8 cellular contexts compared by ENCODE assay signal in genomic region chrX:1468250-1468772, GRCh38. TPM values are rescaled to one million over a fixed set of nuclear protein-coding genes. Genes with fewer than 3 reads are reported as not detected.
A peak's percentile ranks its signal among the peaks of the same experiment; 100 is the strongest.
DNase-seq lines count a peak whose midpoint lies in the region; ATAC-seq, FAIRE-seq and TF ChIP-seq lines count a peak whose summit lies in the region.

No MANE protein-coding gene starts in this region.

- no peaks in the 10 kb centered on the region for H3K36me3 ChIP-seq in brain microvascular endothelial cell (replicated peaks)

- H3K4me1 Mint-ChIP-seq in activated CD8-positive, alpha-beta T cell treated with anti-CD3 and anti-CD28 coated beads for 36 hours (ENCODE audit: low read depth), result peaks cover 82% of the 10 kb centered on the region

- no peaks in the 10 kb centered on the region for H3K27me3 Mint-ChIP-seq in activated CD8-positive, alpha-beta T cell treated with anti-CD3 and anti-CD28 coated beads for 36 hours

- peak; percentile 55 for ATAC-seq in activated CD8-positive, alpha-beta T cell treated with anti-CD3 and anti-CD28 coated beads for 36 hours
- ATAC-seq in esophagus mucosa, result peak; percentile 37
- no peak for ATAC-seq in omental fat pad (ENCODE audit: low FRiP score)

- CTCF ChIA-PET in activated CD8-positive, alpha-beta T cell treated with anti-CD3 and anti-CD28 coated beads for 36 hours (lab: Charles Lee), result no interaction called here

- TF ChIP-seq POLR2A in H54 (IDR thresholded peaks at IDR 0.05; ENCODE audit: low read depth, low read length), result no peak
- TF ChIP-seq POLR2A in NB4 (IDR thresholded peaks at IDR 0.05; ENCODE audit: extremely low read depth, insufficient read length), result no peak

- H3K4me3 Mint-ChIP-seq in activated CD8-positive, alpha-beta T cell treated with anti-CD3 and anti-CD28 coated beads for 36 hours, result peak overlapping the region; percentile 70

- no peak overlapping the region for H3K27ac ChIP-seq in brain microvascular endothelial cell

- DNase-seq in H54 (ENCODE audit: insufficient read length, low spot score) (peak; percentile 82), NB4 (ENCODE audit: low read depth) (peak; percentile 92), brain microvascular endothelial cell (no peak), omental fat pad (ENCODE audit: low spot score) (no peak)
- peak; percentile 93 for DNase-seq in activated CD8-positive, alpha-beta T cell treated with anti-CD3 and anti-CD28 coated beads for 36 hours
- DNase-seq in stimulated activated CD8-positive, alpha-beta memory T cell treated with anti-CD3 and anti-CD28 coated beads, Interleukin-12 subunit alpha, Interleukin-12 subunit beta, amount 100 ng/mL, for 24 hours (ENCODE audit: extremely low read depth), result peak; percentile 49

- in situ Hi-C loops in brain microvascular endothelial cell (cut with HindIII; ENCODE audit: low pct_ligation_motif_present, low sequenced_read_pairs), result no loop called here

- FAIRE-seq in H54 (lab: Jason Lieb, UNC), result peak; percentile 64

- H3K27ac Mint-ChIP-seq in activated CD8-positive, alpha-beta T cell treated with anti-CD3 and anti-CD28 coated beads for 36 hours, result peak overlapping the region; percentile 78

- POLR2A ChIA-PET in activated CD8-positive, alpha-beta T cell treated with anti-CD3 and anti-CD28 coated beads for 36 hours (lab: Charles Lee), result no interaction called here

- no peak overlapping the region for H3K4me3 ChIP-seq in NB4 (ENCODE audit: low read depth, low read length)
- H3K4me3 ChIP-seq in brain microvascular endothelial cell (ENCODE audit: low read depth, low read length), result no peak overlapping the region

- peaks cover 51% of the 10 kb centered on the region for H3K36me3 Mint-ChIP-seq in activated CD8-positive, alpha-beta T cell treated with anti-CD3 and anti-CD28 coated beads for 36 hours (ENCODE audit: low read depth)

- intact Hi-C loops in activated CD8-positive, alpha-beta T cell treated with anti-CD3 and anti-CD28 coated beads for 36 hours (cut with micrococcal nuclease), result no loop called here

- TF ChIP-seq CTCF in GM12874 (IDR thresholded peaks at IDR 0.05; ENCODE audit: insufficient read depth, low read depth, low read length) (peak; percentile 53), NB4 (IDR thresholded peaks at IDR 0.05; ENCODE audit: low read depth, low read length) (peak; percentile 51), brain microvascular endothelial cell (IDR thresholded peaks at IDR 0.05; ENCODE audit: low read depth, low read length, missing control alignments) (no peak), omental fat pad (IDR thresholded peaks at IDR 0.05) (no peak)
- no peak for TF ChIP-seq CTCF in activated CD8-positive, alpha-beta T cell treated with anti-CD3 and anti-CD28 coated beads for 36 hours (IDR thresholded peaks at IDR 0.05)

- H3K9me3 Mint-ChIP-seq in activated CD8-positive, alpha-beta T cell treated with anti-CD3 and anti-CD28 coated beads for 36 hours, result peaks cover 7% of the 10 kb centered on the region

- H3K27me3 ChIP-seq in brain microvascular endothelial cell (replicated peaks), result peaks cover 35% of the 10 kb centered on the region

RNA-seq across cellular contexts. Expression of gene ASMTL, which starts 15.6 kb away (rescaled TPM):
- 10 to 100 TPM; 55.8 to 57.2 TPM for total RNA-seq in activated CD8-positive, alpha-beta T cell treated with anti-CD3 and anti-CD28 coated beads for 36 hours
- total RNA-seq in esophagus mucosa (8.1 TPM), omental fat pad (10 to 100 TPM; 17.9 to 27.3 (median 21.8) TPM)

Comparison
In these comparisons a context has a peak if more than half of its experiments do, and no peak if none do; other contexts are left out.
1. CTCF ChIP-seq: peak in GM12874 (single experiment) and NB4 (single experiment); none in activated CD8-positive, alpha-beta T cell treated with anti-CD3 and anti-CD28 coated beads for 36 hours (single experiment), brain microvascular endothelial cell (single experiment) and omental fat pad (0 of 3).
2. DNase-seq: peak in H54 (single experiment), NB4 (single experiment), activated CD8-positive, alpha-beta T cell treated with anti-CD3 and anti-CD28 coated beads for 36 hours (single experiment) and stimulated activated CD8-positive, alpha-beta memory T cell treated with anti-CD3 and anti-CD28 coated beads, Interleukin-12 subunit alpha, Interleukin-12 subunit beta, amount 100 ng/mL, for 24 hours (single experiment); none in brain microvascular endothelial cell (single experiment) and omental fat pad (single experiment).